18 cellular contexts compared by ENCODE assay signal in the genomic region with DNA sequence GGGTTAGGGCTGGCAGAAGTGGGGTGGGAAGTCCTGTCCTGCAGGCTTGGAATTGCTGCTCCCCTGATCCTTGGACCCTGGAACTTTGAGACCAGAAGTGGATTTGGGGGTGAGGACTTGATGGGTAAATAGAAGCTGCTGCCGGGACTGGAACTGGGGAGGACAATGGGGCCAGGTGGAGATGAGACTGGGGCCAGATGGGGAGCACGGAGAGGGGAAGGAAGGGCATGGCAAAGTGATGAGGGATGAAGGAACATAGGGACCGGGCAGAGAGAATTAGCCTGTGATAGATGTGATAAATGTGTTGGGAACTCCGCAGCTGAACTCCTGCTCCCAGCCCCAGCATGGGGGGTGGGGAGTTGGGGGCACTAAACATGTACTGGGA. TPM values are rescaled to one million over a fixed set of nuclear protein-coding genes. Genes with fewer than 3 reads are reported as not detected.
"Had no signal": no experiment of that assay in that cellular context is flagged by ENCODE, and none has a peak within 500 bp of the region (broad histone marks: within the 10 kb centered on the region; RNA-seq: fewer than 3 reads in every experiment).

No MANE protein-coding gene starts in this region.

- H3K9me3 Mint-ChIP-seq: activated CD4-positive, alpha-beta memory T cell treated with anti-CD3 and anti-CD28 coated beads for 36 hours; activated T-cell treated with anti-CD3 and anti-CD28 coated beads, Interleukin-2, amount 50 U/mL, for 72 hours; dendritic cell treated with granulocyte-macrophage colony-stimulating factor and Interleukin-4, amounts not matched to agents 40 ng/mL and 50 ng/mL, for 4 days; effector memory CD8-positive, alpha-beta T cell; stimulated activated naive B cell treated with anti-CD40 and anti-IgM and Interleukin-4, amounts not matched to agents 10 μg/mL and 1 μg/mL and 100 μg/mL, for 72 hours had no signal

- H3K36me3 Mint-ChIP-seq: activated CD4-positive, alpha-beta memory T cell treated with anti-CD3 and anti-CD28 coated beads for 36 hours had no signal

- H3K4me1 Mint-ChIP-seq: activated CD4-positive, alpha-beta T cell treated with anti-CD3 and anti-CD28 coated beads for 36 hours had no signal

- FAIRE-seq: bronchial epithelial cell, frontal cortex had no signal

- H3K4me3 Mint-ChIP-seq: activated CD4-positive, alpha-beta memory T cell treated with anti-CD3 and anti-CD28 coated beads for 36 hours; activated CD4-positive, alpha-beta T cell treated with anti-CD3 and anti-CD28 coated beads for 36 hours; activated T-cell treated with anti-CD3 and anti-CD28 coated beads, Interleukin-2, amount 50 U/mL, for 72 hours; dendritic cell treated with granulocyte-macrophage colony-stimulating factor and Interleukin-4, amounts not matched to agents 40 ng/mL and 50 ng/mL, for 4 days; effector memory CD8-positive, alpha-beta T cell; stimulated activated naive B cell treated with anti-CD40 and anti-IgM and Interleukin-4, amounts not matched to agents 10 μg/mL and 1 μg/mL and 100 μg/mL, for 72 hours had no signal

- ATAC-seq: activated CD4-positive, alpha-beta T cell treated with anti-CD3 and anti-CD28 coated beads for 36 hours; activated T-cell treated with anti-CD3 and anti-CD28 coated beads, Interleukin-2, amount 50 U/mL, for 72 hours; effector memory CD8-positive, alpha-beta T cell; stimulated activated naive B cell treated with anti-CD40 and anti-IgM and Interleukin-4, amounts not matched to agents 10 μg/mL and 1 μg/mL and 100 μg/mL, for 72 hours had no signal

- H3K27ac Mint-ChIP-seq: activated CD4-positive, alpha-beta memory T cell treated with anti-CD3 and anti-CD28 coated beads for 36 hours; activated CD4-positive, alpha-beta T cell treated with anti-CD3 and anti-CD28 coated beads for 36 hours; activated T-cell treated with anti-CD3 and anti-CD28 coated beads, Interleukin-2, amount 50 U/mL, for 72 hours; dendritic cell treated with granulocyte-macrophage colony-stimulating factor and Interleukin-4, amounts not matched to agents 40 ng/mL and 50 ng/mL, for 4 days; effector memory CD8-positive, alpha-beta T cell; stimulated activated naive B cell treated with anti-CD40 and anti-IgM and Interleukin-4, amounts not matched to agents 10 μg/mL and 1 μg/mL and 100 μg/mL, for 72 hours had no signal

- H3K27me3 Mint-ChIP-seq: activated CD4-positive, alpha-beta memory T cell treated with anti-CD3 and anti-CD28 coated beads for 36 hours; activated CD4-positive, alpha-beta T cell treated with anti-CD3 and anti-CD28 coated beads for 36 hours; effector memory CD8-positive, alpha-beta T cell had no signal

- DNase-seq: activated CD4-positive, alpha-beta memory T cell treated with anti-CD3 and anti-CD28 coated beads for 36 hours; activated CD4-positive, alpha-beta T cell treated with anti-CD3 and anti-CD28 coated beads for 36 hours; activated CD8-positive, alpha-beta memory T cell treated with anti-CD3 and anti-CD28 coated beads, Interleukin-2, amount 50 U/mL, for 48 hours; activated T-cell treated with anti-CD3 and anti-CD28 coated beads, Interleukin-2, amount 50 U/mL, for 72 hours; aorta; effector memory CD8-positive, alpha-beta T cell; heart left ventricle; nucleus accumbens; stimulated activated CD4-positive, alpha-beta T cell treated with anti-CD3 and anti-CD28 coated beads, Interleukin-2, amount 100 ng/mL, for 48 hours; stimulated activated naive B cell treated with anti-CD40 and anti-IgM and Interleukin-4, amounts not matched to agents 10 μg/mL and 1 μg/mL and 100 μg/mL, for 72 hours; T-helper 1 cell; thyroid gland had no signal

RNA-seq across cellular contexts. Expression of a gene that starts 0.6 kb away (rescaled TPM):
- total RNA-seq: bronchial epithelial cell, epithelial cell of proximal tubule, lung microvascular endothelial cell, skeletal muscle tissue, thyroid gland had no signal
- polyA plus RNA-seq: aorta had no signal

RNA-seq across cellular contexts. Expression of a gene that starts 32.9 kb away (rescaled TPM):
- total RNA-seq: activated CD4-positive, alpha-beta memory T cell treated with anti-CD3 and anti-CD28 coated beads for 36 hours; lung microvascular endothelial cell had no signal
